In genomic region chr2:79801082-79801481, GRCh38 we compare ENCODE assay signal across 21 cellular contexts.
"Had no signal": no experiment of that assay in that cellular context is flagged by ENCODE, and none has a peak within 500 bp of the region (broad histone marks: within the 10 kb centered on the region; RNA-seq: fewer than 3 reads in every experiment).

No MANE protein-coding gene starts in this region.

- FAIRE-seq: colon, pancreas, small intestine, urothelium cell line had no signal

- H3K4me3 ChIP-seq: esophagus muscularis mucosa, gastroesophageal sphincter, mucosa of descending colon, pancreas, stomach, thyroid gland had no signal

- H3K27ac ChIP-seq: epithelial cell of prostate, esophagus muscularis mucosa, gastroesophageal sphincter, pancreas, stomach, thyroid gland had no signal

- H3K36me3 ChIP-seq: esophagus muscularis mucosa, gastroesophageal sphincter, pancreas, stomach, thyroid gland had no signal

- DNase-seq: effector memory CD8-positive, alpha-beta T cell; immature natural killer cell; mammary epithelial cell; mucosa of descending colon; naive thymus-derived CD8-positive, alpha-beta T cell; occipital lobe; pancreas; right cardiac atrium; small intestine; stimulated activated CD4-positive, alpha-beta T cell treated with anti-CD3 and anti-CD28 coated beads, Interleukin-12 subunit alpha, Interleukin-12 subunit beta, amount 100 ng/mL, for 4 hours; stimulated activated naive CD4-positive, alpha-beta T cell; stomach; thyroid gland had no signal

- H3K36me3 Mint-ChIP-seq: naive thymus-derived CD8-positive, alpha-beta T cell; type B pancreatic cell had no signal

- H3K27me3 Mint-ChIP-seq: dendritic cell treated with granulocyte-macrophage colony-stimulating factor and Interleukin-4, amounts not matched to agents 40 ng/mL and 50 ng/mL, for 4 days; effector memory CD8-positive, alpha-beta T cell; naive thymus-derived CD8-positive, alpha-beta T cell; progenitor cell of endocrine pancreas; type B pancreatic cell had no signal

- H3K4me1 ChIP-seq: esophagus muscularis mucosa, gastroesophageal sphincter, pancreas, stomach, thyroid gland had no signal

- H3K9me3 ChIP-seq: esophagus muscularis mucosa, gastroesophageal sphincter, mucosa of descending colon, pancreas, stomach, thyroid gland had no signal

- H3K27me3 ChIP-seq: esophagus muscularis mucosa, gastroesophageal sphincter, pancreas, stomach, thyroid gland had no signal

- H3K9me3 Mint-ChIP-seq: type B pancreatic cell had no signal

- H3K4me3 Mint-ChIP-seq: dendritic cell treated with granulocyte-macrophage colony-stimulating factor and Interleukin-4, amounts not matched to agents 40 ng/mL and 50 ng/mL, for 4 days; effector memory CD8-positive, alpha-beta T cell; immature natural killer cell; naive thymus-derived CD8-positive, alpha-beta T cell; type B pancreatic cell had no signal

- H3K4me1 Mint-ChIP-seq: immature natural killer cell had no signal

- H3K27ac Mint-ChIP-seq: dendritic cell treated with granulocyte-macrophage colony-stimulating factor and Interleukin-4, amounts not matched to agents 40 ng/mL and 50 ng/mL, for 4 days; effector memory CD8-positive, alpha-beta T cell; immature natural killer cell; naive thymus-derived CD8-positive, alpha-beta T cell; progenitor cell of endocrine pancreas; type B pancreatic cell had no signal
